ENCODE assay signal across 14 cellular contexts in genomic region chr12:79692860-79693605, GRCh38. TPM values are rescaled to one million over a fixed set of nuclear protein-coding genes. Genes with fewer than 3 reads are reported as not detected.
A peak's percentile ranks its signal among the peaks of the same experiment; 100 is the strongest.
DNase-seq lines count a peak whose midpoint lies in the region; ATAC-seq, FAIRE-seq and TF ChIP-seq lines count a peak whose summit lies in the region.
"Had no signal": no experiment of that assay in that cellular context is flagged by ENCODE, and none has a peak within 500 bp of the region (broad histone marks: within the 10 kb centered on the region; RNA-seq: fewer than 3 reads in every experiment).

No MANE protein-coding gene starts in this region.

- H3K27me3 ChIP-seq in thoracic aorta (replicated peaks; ENCODE audit: insufficient read depth) (no peaks in the 10 kb centered on the region), heart left ventricle (peaks cover 0 to 42% (median 0%) of the 10 kb centered on the region in 9 donors)

- H3K36me3 ChIP-seq in thoracic aorta (no peaks in the 10 kb centered on the region), heart left ventricle (no peaks in the 10 kb centered on the region)

- no peak for TF ChIP-seq POLR2A in H54 (IDR thresholded peaks at IDR 0.05; ENCODE audit: low read depth, low read length)
- no peak for TF ChIP-seq POLR2A in heart left ventricle (IDR thresholded peaks at IDR 0.05)

- intact Hi-C loops in heart left ventricle (cut with DNase I): loop anchor here in 4 of 10 donors (2.0 to 10.0 kb wide), 5 partner anchors 136 to 496 kb away; partner anchors contain the start of gene PPP1R12A (in 1 of the 4)

- peaks cover 0 to 11% of the 10 kb centered on the region in 2 donors for H3K4me1 ChIP-seq in thoracic aorta (ENCODE audit: control insufficient read depth in 1 of 2, low read depth in 2 of 2)
- peaks cover 0 to 29% (median 7%) of the 10 kb centered on the region in 12 donors for H3K4me1 ChIP-seq in heart left ventricle

- peak overlapping the region; percentile 91; the same call in 1 of the 2 replicates for H3K4me3 ChIP-seq in WI38 (ENCODE audit: low read depth, low read length)
- H3K4me3 ChIP-seq in fibroblast of the aortic adventitia (ENCODE audit: low read depth, low read length): no peak overlapping the region
- peak overlapping the region; percentile 99 for H3K4me3 ChIP-seq in thoracic aorta
- no peak overlapping the region for H3K4me3 ChIP-seq in heart left ventricle

- FAIRE-seq in H54 (lab: Jason Lieb, UNC): peak; percentile 77
- no peak for FAIRE-seq in RCC 7860 (lab: Jason Lieb, UNC)
- FAIRE-seq: D721Med, endometrium had no signal

- no peaks in the 10 kb centered on the region for H3K9me3 ChIP-seq in thoracic aorta
- no peaks in the 10 kb centered on the region for H3K9me3 ChIP-seq in heart left ventricle

- TF ChIP-seq CTCF in WI38 (IDR thresholded peaks at IDR 0.05; ENCODE audit: low read depth, low read length) (no peak), fibroblast of the aortic adventitia (IDR thresholded peaks at IDR 0.05; ENCODE audit: insufficient read depth, low read length) (no peak), thoracic aorta (IDR thresholded peaks at IDR 0.05) (no peak), heart left ventricle (IDR thresholded peaks at IDR 0.05) (no peak)

- WGBS in heart left ventricle, 4 donors: 65 to 72% (median 67%) methylated on average over 6 of the region's 6 CpGs

- ATAC-seq in thoracic aorta (ENCODE audit: insufficient number of reproducible peaks, low FRiP score, low read depth): no peak
- ATAC-seq in heart left ventricle: no peak

- no peak for DNase-seq in H54 (ENCODE audit: insufficient read length, low spot score)
- peak; percentile 57 for DNase-seq in fibroblast of the aortic adventitia (ENCODE audit: low read depth)
- no peak for DNase-seq in thoracic aorta (ENCODE audit: low spot score)
- DNase-seq in heart left ventricle: no peak
- no peak for DNase-seq in hepatic stellate cell (ENCODE audit: low spot score)
- DNase-seq in RCC 7860 (ENCODE audit: low spot score): no peak
- DNase-seq: aorta, NCI-H1092 treated with DMSO at 0.1 percent for 48 hours, retina, SIG-M5 had no signal

- H3K27ac ChIP-seq in thoracic aorta (no peak overlapping the region), heart left ventricle (no peak overlapping the region)
- H3K27ac ChIP-seq: WERI-Rb-1 had no signal

RNA-seq across cellular contexts. Expression of gene PAWR, which starts 2.3 kb away (rescaled TPM):
- total RNA-seq in fibroblast of the aortic adventitia (ENCODE audit: low replicate concordance): 15.0 and 57.6 TPM in 2 replicates
- total RNA-seq in thoracic aorta: 100 to 1,000 TPM in 1 of 2 donors, 10 to 100 TPM in 1; 78.9 to 104 TPM
- total RNA-seq in heart left ventricle: 10 to 100 TPM in 6 of 9 donors, 1 to 10 TPM in 3; 4.8 to 29.0 (median 11.4) TPM
- polyA plus RNA-seq in heart left ventricle: 1 to 10 TPM; 5.1 to 8.7 TPM

Comparison
In these comparisons a context has a peak if more than half of its experiments do, and no peak if none do; other contexts are left out.
1. H3K4me3 ChIP-seq: peak in WI38 (single experiment) and thoracic aorta (single experiment); none in fibroblast of the aortic adventitia (single experiment) and heart left ventricle (0 of 12).